21 cellular contexts compared by ENCODE assay signal in the genomic region with DNA sequence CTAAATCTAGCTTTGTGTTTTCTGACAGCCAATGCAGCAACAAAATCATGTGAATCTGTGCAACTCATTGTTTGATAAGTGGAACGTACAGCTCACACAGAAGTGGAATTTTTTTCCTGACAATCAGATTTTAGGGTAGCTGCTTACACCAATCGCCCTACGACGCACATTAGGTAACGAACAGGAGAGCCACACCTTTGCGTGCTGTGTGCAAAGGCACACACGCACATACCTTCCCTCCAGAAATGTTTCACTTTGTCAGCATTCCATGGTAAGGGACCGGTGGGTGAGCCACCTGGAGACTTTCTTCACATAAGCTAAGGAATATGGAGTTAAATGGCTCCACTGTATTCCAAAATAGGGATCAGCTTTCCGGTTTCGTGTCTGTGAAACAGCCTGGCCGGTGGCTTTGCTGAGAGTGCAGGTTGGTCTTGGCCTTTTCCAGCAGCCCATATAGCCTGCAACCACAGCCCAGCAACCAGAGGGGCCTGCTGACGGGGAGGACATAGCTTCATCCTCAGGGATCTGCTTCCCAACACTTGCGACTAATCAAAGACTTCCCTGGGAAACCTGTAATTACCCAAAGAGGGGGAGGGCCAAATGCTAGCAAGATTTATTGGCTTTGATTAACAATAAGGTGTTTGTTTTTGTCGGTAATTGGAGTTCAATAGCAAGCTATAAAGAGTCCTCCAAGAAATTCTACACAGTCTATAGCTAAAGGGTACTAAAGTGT.
A peak's percentile ranks its signal among the peaks of the same experiment; 100 is the strongest.
DNase-seq lines count a peak whose midpoint lies in the region; ATAC-seq, FAIRE-seq and TF ChIP-seq lines count a peak whose summit lies in the region.
"Had no signal": no experiment of that assay in that cellular context is flagged by ENCODE, and none has a peak within 500 bp of the region (broad histone marks: within the 10 kb centered on the region; RNA-seq: fewer than 3 reads in every experiment).

No MANE protein-coding gene starts in this region.

- in situ Hi-C loops in G401 (cut with HindIII; ENCODE audit: low sequenced_read_pairs): no loop called here

- H3K9me2 ChIP-seq in PC-9 (ENCODE audit: insufficient read depth): no peaks in the 10 kb centered on the region

- H2AFZ ChIP-seq in PC-9: no peak overlapping the region
- H2AFZ ChIP-seq: GM23338 had no signal

- H3K4me3 ChIP-seq in coronary artery (no peak overlapping the region), small intestine (ENCODE audit: low read depth in 1 of 2, low read length in 2 of 2) (no peak overlapping the region), PC-9 (no peak overlapping the region)
- H3K4me3 ChIP-seq: BLaER1, GM23338 had no signal

- no peaks in the 10 kb centered on the region for H3F3A ChIP-seq in PC-9 (ENCODE audit: insufficient read depth, low read depth)

- no peak overlapping the region for H3K4me2 ChIP-seq in PC-9
- H3K4me2 ChIP-seq: BLaER1, GM23338 had no signal

- CTCF ChIA-PET in PC-9 (lab: Charles Lee): no interaction called here

- H3K27ac ChIP-seq in coronary artery (no peak overlapping the region), small intestine (ENCODE audit: low read depth in 1 of 2, low read length in 1 of 2) (no peak overlapping the region), PC-9 (no peak overlapping the region)
- H3K27ac ChIP-seq: BLaER1 had no signal

- peak; percentile 32 for DNase-seq in activated CD8-positive, alpha-beta memory T cell treated with anti-CD3 and anti-CD28 coated beads for 24 hours
- DNase-seq in activated CD8-positive, alpha-beta memory T cell treated with anti-CD3 and anti-CD28 coated beads, Interleukin-2, amount 50 U/mL, for 4 hours: no peak
- DNase-seq in coronary artery (ENCODE audit: low spot score) (peak; percentile 47), left colon (peak in 1 of 2 donors; percentile 46), small intestine (peak; percentile 21), G401 (ENCODE audit: low spot score) (no peak), PC-9 (no peak)
- DNase-seq: 8988T; CD4-positive, alpha-beta memory T cell; DMS153; DMS79; GF-D8; HCEC 1CT; HFFc6; IMR-90 had no signal

- no peak for TF ChIP-seq CTCF in coronary artery (IDR thresholded peaks at IDR 0.05)
- TF ChIP-seq CTCF in PC-9 (conservative IDR thresholded peaks at IDR 0.05): no peak

- no peaks in the 10 kb centered on the region for H3K79me2 ChIP-seq in PC-9 (ENCODE audit: low read depth)

- H3K27me3 ChIP-seq in small intestine (ENCODE audit: control insufficient read depth in 2 of 2, insufficient read depth in 2 of 2, low read length in 2 of 2): no peaks in the 10 kb centered on the region
- no peaks in the 10 kb centered on the region for H3K27me3 ChIP-seq in PC-9 (ENCODE audit: insufficient read depth, low read depth)
- H3K27me3 ChIP-seq: BLaER1 had no signal

- peaks cover 0 to 3% of the 10 kb centered on the region in 2 donors for H3K4me1 ChIP-seq in small intestine (ENCODE audit: control insufficient read depth in 2 of 2, insufficient read depth in 1 of 2, low read depth in 1 of 2, low read length in 1 of 2)
- H3K4me1 ChIP-seq in PC-9 (replicated peaks; ENCODE audit: insufficient read depth): no peaks in the 10 kb centered on the region

- H3K36me3 ChIP-seq in small intestine (ENCODE audit: control insufficient read depth in 2 of 2, insufficient read depth in 2 of 2, low read length in 2 of 2) (no peaks in the 10 kb centered on the region), PC-9 (ENCODE audit: low read depth) (no peaks in the 10 kb centered on the region)
- H3K36me3 ChIP-seq: BLaER1 had no signal

- peak; percentile 65 for ATAC-seq in left colon
- no peak for ATAC-seq in GM18498 (IDR thresholded peaks at IDR 0.05; ENCODE audit: unreplicated experiment)
- ATAC-seq: GM23338 had no signal

- intact Hi-C loops in left colon (cut with DNase I, micrococcal nuclease) (no loop called here), PC-9 (cut with micrococcal nuclease; ENCODE audit: unreplicated experiment) (no loop called here)

- no peaks in the 10 kb centered on the region for H4K20me1 ChIP-seq in PC-9 (ENCODE audit: insufficient read depth)
- H4K20me1 ChIP-seq: BLaER1 had no signal

- WGBS in small intestine, 3 donors: 43 to 72% (median 63%) methylated on average over 14 of the region's 14 CpGs

- POLR2A ChIA-PET in PC-9 (lab: Charles Lee; ENCODE audit: unreplicated experiment): no interaction called here

- BruUV-seq in PC-9 (replicated peaks; lab: Mats Ljungman, UMichigan): no TSS peak

- H3K9me3 ChIP-seq in small intestine (ENCODE audit: control insufficient read depth, low read depth) (no peaks in the 10 kb centered on the region), PC-9 (ENCODE audit: insufficient read depth, low read depth) (no peaks in the 10 kb centered on the region)
- H3K9me3 ChIP-seq: BLaER1 had no signal

- no peak for FAIRE-seq in small intestine (lab: Jason Lieb, UNC)
- FAIRE-seq: GM19239, H54, HTR-8/SVneo had no signal

Comparison
In these comparisons a context has a peak if more than half of its experiments do, and no peak if none do; other contexts are left out.
1. DNase-seq: peak in activated CD8-positive, alpha-beta memory T cell treated with anti-CD3 and anti-CD28 coated beads for 24 hours (single experiment), coronary artery (single experiment) and small intestine (single experiment); none in activated CD8-positive, alpha-beta memory T cell treated with anti-CD3 and anti-CD28 coated beads, Interleukin-2, amount 50 U/mL, for 4 hours (single experiment), G401 (single experiment) and PC-9 (0 of 2).